ENCODE assay signal across 1 cellular context in genomic region chr10:22655312-22655973, GRCh38.
TF ChIP-seq lines count a peak whose summit lies in the region.

No MANE protein-coding gene starts in this region.

TF ChIP-seq in IMR-90, 13 proteins besides CTCF, POLR2A, EP300 and RAD21 (continued from another document):
- no peak for TF ChIP-seq BHLHE40 (IDR thresholded peaks at IDR 0.05; ENCODE audit: low read depth, low read length)
- TF ChIP-seq MAFK (IDR thresholded peaks at IDR 0.05; ENCODE audit: low read depth, low read length) = peak; percentile 46; the same call in 1 of the 2 replicates
- TF ChIP-seq SMC3 (IDR thresholded peaks at IDR 0.05; ENCODE audit: low read depth, low read length) = no peak; the same call in 1 of the 2 replicates
- no peak for TF ChIP-seq USF2 (IDR thresholded peaks at IDR 0.05; ENCODE audit: low read depth, low read length)
- TF ChIP-seq NFE2L2 (IDR thresholded peaks at IDR 0.05; ENCODE audit: low read depth, low read length) = no peak
- TF ChIP-seq MXI1 (IDR thresholded peaks at IDR 0.05; ENCODE audit: borderline replicate concordance, low read depth, low read length) = no peak
- no peak for TF ChIP-seq RCOR1 (IDR thresholded peaks at IDR 0.05; ENCODE audit: insufficient replicate concordance, low read length)
- TF ChIP-seq FOS (IDR thresholded peaks at IDR 0.05; ENCODE audit: low read depth, low read length) = peak; percentile 25; the same call in 1 of the 2 replicates
